ENCODE assay signal across 8 cellular contexts in the genomic region with DNA sequence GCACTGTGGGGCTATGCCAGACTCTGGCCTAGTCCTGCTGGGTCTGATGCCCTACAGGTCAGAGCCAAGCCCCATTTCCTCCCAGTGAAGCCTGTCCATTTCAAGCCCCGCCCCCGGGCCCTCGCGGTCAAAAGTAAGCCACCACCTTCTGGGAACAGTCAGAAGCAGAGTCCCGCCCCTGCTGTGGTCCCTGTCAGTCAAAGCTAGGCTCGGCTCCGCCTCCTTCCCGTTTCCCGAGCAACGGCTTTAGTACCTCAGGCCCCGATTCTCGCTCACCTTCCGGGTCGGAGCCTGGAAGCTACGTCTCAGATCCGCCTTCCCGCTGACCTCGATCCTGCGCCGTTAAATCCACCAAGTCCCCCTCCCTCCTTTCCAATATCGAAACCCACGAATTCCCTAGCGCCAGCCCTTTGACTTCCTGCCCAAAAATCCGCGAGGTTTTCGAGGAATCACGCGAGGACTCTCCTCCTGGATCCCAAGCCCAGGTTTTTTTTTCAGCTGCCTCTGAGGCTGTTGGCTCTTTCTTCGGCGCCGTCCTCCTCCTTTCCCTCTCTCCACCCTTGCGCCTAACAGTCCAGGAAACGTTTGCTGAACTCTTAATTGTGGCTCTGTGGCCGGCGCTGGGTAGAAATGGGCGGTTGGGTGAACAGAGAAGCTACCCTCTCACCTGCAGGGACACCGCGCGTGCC. TPM values are rescaled to one million over a fixed set of nuclear protein-coding genes. Genes with fewer than 3 reads are reported as not detected.
DNase-seq lines count a peak whose midpoint lies in the region; ATAC-seq and TF ChIP-seq lines count a peak whose summit lies in the region.

No MANE protein-coding gene starts in this region.

- peak overlapping the region; percentile 93 for H3K4me2 ChIP-seq in BLaER1

- H3K9ac ChIP-seq in BLaER1 (peak overlapping the region; percentile 76), liver (ENCODE audit: low read depth in 1 of 2, low read length in 2 of 2) (peak overlapping the region; percentile 65 to 68)

- peaks cover 24% of the 10 kb centered on the region for H3K36me3 ChIP-seq in BLaER1
- H3K36me3 ChIP-seq in liver (ENCODE audit: control insufficient read depth in 4 of 4, insufficient read depth in 3 of 4, low read depth in 1 of 4, low read length in 3 of 4): peaks cover 0 to 6% (median 0%) of the 10 kb centered on the region in 4 donors

- peak overlapping the region; percentile 72 for H3K4me3 ChIP-seq in BLaER1
- H3K4me3 ChIP-seq in liver (ENCODE audit: low read depth in 1 of 3, low read length in 3 of 3): peak overlapping the region; percentile 33 to 64 (median 46)

- DNase-seq in GM19240 (ENCODE audit: insufficient read length, low spot score): peak; percentile 97
- peak; percentile 87 to 96 for DNase-seq in NCI-H526 (lab: John Stamatoyannopoulos, UW)
- DNase-seq in activated CD4-positive, alpha-beta T cell treated with anti-CD3 and anti-CD28 coated beads, Interleukin-2, amount 50 U/mL, for 1 hour: peak; percentile 73
- DNase-seq in dermis blood vessel endothelial cell: peak; percentile 98
- peak; percentile 86 for DNase-seq in stimulated activated CD4-positive, alpha-beta T cell treated with anti-CD3 and anti-CD28 coated beads, Interleukin-4, amount 100 ng/mL, for 1 hour

- H3K4me1 ChIP-seq in BLaER1 (peaks cover 45% of the 10 kb centered on the region), liver (ENCODE audit: control insufficient read depth in 4 of 4, insufficient read depth in 4 of 4, low read length in 3 of 4) (peaks cover 2 to 15% (median 10%) of the 10 kb centered on the region in 4 donors)

- no peaks in the 10 kb centered on the region for H4K20me1 ChIP-seq in BLaER1

- peak; percentile 84 for ATAC-seq in HG03457 (IDR thresholded peaks at IDR 0.05; ENCODE audit: unreplicated experiment)

- TF ChIP-seq CTCF in liver (IDR thresholded peaks at IDR 0.05; ENCODE audit: low read depth, low read length, missing input control): peak; percentile 5

- WGBS in liver: 4% methylated on average over 39 of the region's 39 CpGs

- peak overlapping the region; percentile 80 for H3K27ac ChIP-seq in BLaER1
- peak overlapping the region; percentile 73 to 76 for H3K27ac ChIP-seq in liver (ENCODE audit: low read depth in 1 of 2, low read length in 2 of 2)

- peaks cover 26% of the 10 kb centered on the region for H3K27me3 ChIP-seq in BLaER1
- no peaks in the 10 kb centered on the region for H3K27me3 ChIP-seq in liver (ENCODE audit: control insufficient read depth in 4 of 4, insufficient read depth in 4 of 4, low read length in 3 of 4)

- peak in 1 of 2 donors; percentile 5 for TF ChIP-seq RAD21 in liver (IDR thresholded peaks at IDR 0.05)

- no peaks in the 10 kb centered on the region for H3K9me3 ChIP-seq in BLaER1
- no peaks in the 10 kb centered on the region for H3K9me3 ChIP-seq in liver (ENCODE audit: control insufficient read depth in 4 of 4, low read length in 3 of 4)

TF ChIP-seq in liver, 16 proteins besides CTCF, POLR2A, EP300 and RAD21:
- TF ChIP-seq HNF4G (IDR thresholded peaks at IDR 0.05): no peak
- TF ChIP-seq EGR1 (IDR thresholded peaks at IDR 0.05; ENCODE audit: low read depth in 2 of 2): peak in 1 of 2 donors; percentile 17
- TF ChIP-seq NR2F2 (IDR thresholded peaks at IDR 0.05): peak; percentile 80
- peak; percentile 87 for TF ChIP-seq SP1 (IDR thresholded peaks at IDR 0.05)
- no peak for TF ChIP-seq JUND (IDR thresholded peaks at IDR 0.05)
- TF ChIP-seq GABPA (IDR thresholded peaks at IDR 0.05 in 1 of 2, conservative IDR thresholded peaks at IDR 0.05 in 1 of 2): peak; percentile 58 to 82
- peak; percentile 9 for TF ChIP-seq FOXA1 (IDR thresholded peaks at IDR 0.05)
- peak; percentile 66 for TF ChIP-seq YY1 (IDR thresholded peaks at IDR 0.05)
- TF ChIP-seq, protein P1, sequence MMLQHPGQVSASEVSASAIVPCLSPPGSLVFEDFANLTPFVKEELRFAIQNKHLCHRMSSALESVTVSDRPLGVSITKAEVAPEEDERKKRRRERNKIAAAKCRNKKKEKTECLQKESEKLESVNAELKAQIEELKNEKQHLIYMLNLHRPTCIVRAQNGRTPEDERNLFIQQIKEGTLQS (IDR thresholded peaks at IDR 0.05): no peak
- TF ChIP-seq, protein P2, sequence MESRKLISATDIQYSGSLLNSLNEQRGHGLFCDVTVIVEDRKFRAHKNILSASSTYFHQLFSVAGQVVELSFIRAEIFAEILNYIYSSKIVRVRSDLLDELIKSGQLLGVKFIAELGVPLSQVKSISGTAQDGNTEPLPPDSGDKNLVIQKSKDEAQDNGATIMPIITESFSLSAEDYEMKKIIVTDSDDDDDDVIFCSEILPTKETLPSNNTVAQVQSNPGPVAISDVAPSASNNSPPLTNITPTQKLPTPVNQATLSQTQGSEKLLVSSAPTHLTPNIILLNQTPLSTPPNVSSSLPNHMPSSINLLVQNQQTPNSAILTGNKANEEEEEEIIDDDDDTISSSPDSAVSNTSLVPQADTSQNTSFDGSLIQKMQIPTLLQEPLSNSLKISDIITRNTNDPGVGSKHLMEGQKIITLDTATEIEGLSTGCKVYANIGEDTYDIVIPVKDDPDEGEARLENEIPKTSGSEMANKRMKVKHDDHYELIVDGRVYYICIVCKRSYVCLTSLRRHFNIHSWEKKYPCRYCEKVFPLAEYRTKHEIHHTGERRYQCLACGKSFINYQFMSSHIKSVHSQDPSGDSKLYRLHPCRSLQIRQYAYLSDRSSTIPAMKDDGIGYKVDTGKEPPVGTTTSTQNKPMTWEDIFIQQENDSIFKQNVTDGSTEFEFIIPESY (IDR thresholded peaks at IDR 0.05): peak; percentile 99
- no peak for TF ChIP-seq FOXA2 (IDR thresholded peaks at IDR 0.05)
- TF ChIP-seq, protein P3, sequence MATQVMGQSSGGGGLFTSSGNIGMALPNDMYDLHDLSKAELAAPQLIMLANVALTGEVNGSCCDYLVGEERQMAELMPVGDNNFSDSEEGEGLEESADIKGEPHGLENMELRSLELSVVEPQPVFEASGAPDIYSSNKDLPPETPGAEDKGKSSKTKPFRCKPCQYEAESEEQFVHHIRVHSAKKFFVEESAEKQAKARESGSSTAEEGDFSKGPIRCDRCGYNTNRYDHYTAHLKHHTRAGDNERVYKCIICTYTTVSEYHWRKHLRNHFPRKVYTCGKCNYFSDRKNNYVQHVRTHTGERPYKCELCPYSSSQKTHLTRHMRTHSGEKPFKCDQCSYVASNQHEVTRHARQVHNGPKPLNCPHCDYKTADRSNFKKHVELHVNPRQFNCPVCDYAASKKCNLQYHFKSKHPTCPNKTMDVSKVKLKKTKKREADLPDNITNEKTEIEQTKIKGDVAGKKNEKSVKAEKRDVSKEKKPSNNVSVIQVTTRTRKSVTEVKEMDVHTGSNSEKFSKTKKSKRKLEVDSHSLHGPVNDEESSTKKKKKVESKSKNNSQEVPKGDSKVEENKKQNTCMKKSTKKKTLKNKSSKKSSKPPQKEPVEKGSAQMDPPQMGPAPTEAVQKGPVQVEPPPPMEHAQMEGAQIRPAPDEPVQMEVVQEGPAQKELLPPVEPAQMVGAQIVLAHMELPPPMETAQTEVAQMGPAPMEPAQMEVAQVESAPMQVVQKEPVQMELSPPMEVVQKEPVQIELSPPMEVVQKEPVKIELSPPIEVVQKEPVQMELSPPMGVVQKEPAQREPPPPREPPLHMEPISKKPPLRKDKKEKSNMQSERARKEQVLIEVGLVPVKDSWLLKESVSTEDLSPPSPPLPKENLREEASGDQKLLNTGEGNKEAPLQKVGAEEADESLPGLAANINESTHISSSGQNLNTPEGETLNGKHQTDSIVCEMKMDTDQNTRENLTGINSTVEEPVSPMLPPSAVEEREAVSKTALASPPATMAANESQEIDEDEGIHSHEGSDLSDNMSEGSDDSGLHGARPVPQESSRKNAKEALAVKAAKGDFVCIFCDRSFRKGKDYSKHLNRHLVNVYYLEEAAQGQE (IDR thresholded peaks at IDR 0.05): peak; percentile 70
- TF ChIP-seq MAX (IDR thresholded peaks at IDR 0.05): peak; percentile 78
- peak; percentile 60 for TF ChIP-seq TAF1 (conservative IDR thresholded peaks at IDR 0.05)
- TF ChIP-seq RXRA (IDR thresholded peaks at IDR 0.05): peak; percentile 66 to 77
- peak; percentile 35 to 72 for TF ChIP-seq HNF4A (conservative IDR thresholded peaks at IDR 0.05)
TF ChIP-seq in liver: peak in this region for 12.

RNA-seq across cellular contexts. Expression of gene SFXN3, which starts 11.8 kb away (rescaled TPM):
- 64.4 and 68.9 TPM in 2 replicates for total RNA-seq in dermis blood vessel endothelial cell
- 10 to 100 TPM in 1 of 2 donors, 1 to 10 TPM in 1; 8.9 to 11.1 TPM for total RNA-seq in liver
- 1 to 10 TPM; 1.7 to 3.8 TPM for polyA plus RNA-seq in liver

RNA-seq across cellular contexts. Expression of gene PDZD7, which starts 11.9 kb away (rescaled TPM):
- total RNA-seq in dermis blood vessel endothelial cell (0.34 and 0.88 TPM in 2 replicates), liver (under 1 TPM in 1 of 2 donors, not detected in 1; 0.09 TPM)
- under 1 TPM; 0.06 to 0.07 TPM for polyA plus RNA-seq in liver

RNA-seq across cellular contexts. Expression of gene KAZALD1, which starts 19.0 kb away (rescaled TPM):
- total RNA-seq in dermis blood vessel endothelial cell (0.17 and 0.51 TPM in 2 replicates), liver (1 to 10 TPM in 1 of 2 donors, under 1 TPM in 1; 0.92 to 1.2 TPM)
- polyA plus RNA-seq in liver: under 1 TPM; 0.21 to 0.50 TPM

RNA-seq across cellular contexts. Expression of gene LZTS2, which starts 43.2 kb away (rescaled TPM):
- total RNA-seq in dermis blood vessel endothelial cell: 43.6 and 57.8 TPM in 2 replicates
- total RNA-seq in liver: 10 to 100 TPM in 1 of 2 donors, 1 to 10 TPM in 1; 9.9 to 10.3 TPM
- polyA plus RNA-seq in liver: 1 to 10 TPM; 2.1 to 9.2 TPM

RNA-seq across cellular contexts. Expression of gene TWNK, which starts 55.5 kb away (rescaled TPM):
- total RNA-seq in dermis blood vessel endothelial cell (7.7 and 8.8 TPM in 2 replicates), liver (1 to 10 TPM; 4.1 to 4.8 TPM)
- polyA plus RNA-seq in liver: 1 to 10 TPM; 1.6 to 6.2 TPM

Comparison
In these comparisons a context has a peak if more than half of its experiments do, and no peak if none do; other contexts are left out.
1. Peak in every context shown above with its lines: DNase-seq, ATAC-seq, H3K4me3 ChIP-seq and H3K27ac ChIP-seq.